In genomic region chr3:17432237-17432636, GRCh38 we compare ENCODE assay signal across 2 cellular contexts.
TF ChIP-seq lines count a peak whose summit lies in the region.

No MANE protein-coding gene starts in this region.

TF ChIP-seq in GM23338, 12 proteins besides CTCF, POLR2A, EP300 and RAD21 (continued from another document):
- TF ChIP-seq JUNB (IDR thresholded peaks at IDR 0.05; ENCODE audit: unreplicated experiment) (no peak), CREB1 (CRISPR knock-in tag; IDR thresholded peaks at IDR 0.05; ENCODE audit: low read depth) (no peak), EZH2phosphoT487 (IDR thresholded peaks at IDR 0.05; ENCODE audit: unreplicated experiment) (no peak), ETS1 (IDR thresholded peaks at IDR 0.05) (no peak), REST (IDR thresholded peaks at IDR 0.05; ENCODE audit: unreplicated experiment) (no peak), STAT1 (IDR thresholded peaks at IDR 0.05; ENCODE audit: unreplicated experiment) (no peak), NANOG (IDR thresholded peaks at IDR 0.05; ENCODE audit: borderline replicate concordance) (no peak), POLR2AphosphoS5 (IDR thresholded peaks at IDR 0.05; ENCODE audit: low read depth) (no peak), EZH2 (IDR thresholded peaks at IDR 0.05; ENCODE audit: low read depth, unreplicated experiment) (no peak), ZNF462 (CRISPR knock-in tag; IDR thresholded peaks at IDR 0.05) (no peak), ZNF331 (CRISPR knock-in tag; IDR thresholded peaks at IDR 0.05; ENCODE audit: low read depth) (no peak)
TF ChIP-seq in GM23338: peak in this region for 0.

TF ChIP-seq in GM12878, 131 proteins besides CTCF, POLR2A, EP300 and RAD21 (continued from another document):
- TF ChIP-seq E2F8 (IDR thresholded peaks at IDR 0.05; ENCODE audit: low read depth, partially characterized antibody), result no peak
TF ChIP-seq in GM12878: peak in this region for 1.
